27 cellular contexts compared by ENCODE assay signal in genomic region chr10:2392145-2392812, GRCh38.
A peak's percentile ranks its signal among the peaks of the same experiment; 100 is the strongest.
DNase-seq lines count a peak whose midpoint lies in the region; ATAC-seq, FAIRE-seq and TF ChIP-seq lines count a peak whose summit lies in the region.
"Had no signal": no experiment of that assay in that cellular context is flagged by ENCODE, and none has a peak within 500 bp of the region (broad histone marks: within the 10 kb centered on the region; RNA-seq: fewer than 3 reads in every experiment).

No MANE protein-coding gene starts in this region.

- no peaks in the 10 kb centered on the region for H3K4me1 Mint-ChIP-seq in Calu3 (ENCODE audit: low read depth, unreplicated experiment)
- H3K4me1 Mint-ChIP-seq: memory B cell, WTC11 had no signal

- H3K27ac Mint-ChIP-seq in Calu3 (ENCODE audit: unreplicated experiment): no peak overlapping the region
- H3K27ac Mint-ChIP-seq: activated CD4-positive, alpha-beta memory T cell treated with anti-CD3 and anti-CD28 coated beads for 36 hours; dendritic cell treated with granulocyte-macrophage colony-stimulating factor and Interleukin-4, amounts not matched to agents 40 ng/mL and 50 ng/mL, for 4 days; memory B cell; type B pancreatic cell; WTC11 had no signal

- BruUV-seq in Calu3 (replicated peaks; lab: Mats Ljungman, UMichigan): no TSS peak

- FAIRE-seq in urothelium cell line (lab: Jason Lieb, UNC): peak; percentile 100
- FAIRE-seq: A204.1, D721Med, GM19239, H1 had no signal

- H3K4me3 ChIP-seq in coronary artery: no peak overlapping the region
- H3K4me3 ChIP-seq: BLaER1 treated with 17β-estradiol and CSF1 and Interleukin-3, amounts not matched to agents 10 nM and 100 nM; cardiac muscle cell; MG63; spleen had no signal

- intact Hi-C loops in Calu3 (cut with micrococcal nuclease; ENCODE audit: unreplicated experiment): no loop called here

- no peak for ATAC-seq in GM21825 (IDR thresholded peaks at IDR 0.05; ENCODE audit: unreplicated experiment)
- ATAC-seq: Panc1, WTC11 had no signal

- H3K27ac ChIP-seq in coronary artery: no peak overlapping the region
- H3K27ac ChIP-seq: BLaER1 treated with 17β-estradiol and CSF1 and Interleukin-3, amounts not matched to agents 10 nM and 100 nM; cardiac muscle cell; spleen had no signal

- peaks cover 9% of the 10 kb centered on the region for H3K27me3 Mint-ChIP-seq in Calu3 (ENCODE audit: unreplicated experiment)
- H3K27me3 Mint-ChIP-seq: dendritic cell treated with granulocyte-macrophage colony-stimulating factor and Interleukin-4, amounts not matched to agents 40 ng/mL and 50 ng/mL, for 4 days; memory B cell had no signal

- CTCF ChIA-PET in Calu3 (lab: Charles Lee): no interaction called here

- DNase-seq in NCI-H2107 treated with DMSO at 0.1 percent for 48 hours (lab: John Stamatoyannopoulos, UW; ENCODE audit: unreplicated experiment) (peak; percentile 46), NCI-H2107 (lab: John Stamatoyannopoulos, UW) (no peak), NCI-H2029 (lab: John Stamatoyannopoulos, UW) (peak; percentile 74), coronary artery (ENCODE audit: low spot score) (peak; percentile 75), urothelium cell line (ENCODE audit: low spot score) (peak; percentile 13), Calu3 (no peak)
- DNase-seq in effector CD8-positive, alpha-beta T cell (lab: John Stamatoyannopoulos, UW): no peak
- DNase-seq: activated CD4-positive, alpha-beta memory T cell treated with anti-CD3 and anti-CD28 coated beads for 36 hours; activated gamma-delta T cell treated with Interleukin-2 at 50 U/mL for 16 hours; activated T-cell treated with anti-CD3 and anti-CD28 coated beads for 4 hours; islet precursor cell; MG63; NK-92 treated with Interleukin-12 subunit alpha and Interleukin-12 subunit beta, amount 100 ng/mL, for 24 hours; spleen; stimulated activated CD4-positive, alpha-beta T cell treated with anti-CD3 and anti-CD28 coated beads, Interleukin-4, amount 100 ng/mL, for 4 hours had no signal

- TF ChIP-seq CTCF in coronary artery (IDR thresholded peaks at IDR 0.05) (no peak), Calu3 (IDR thresholded peaks at IDR 0.05; ENCODE audit: unreplicated experiment) (no peak)

- peaks cover 5% of the 10 kb centered on the region for H3K9me3 Mint-ChIP-seq in Calu3 (ENCODE audit: low read depth, unreplicated experiment)
- H3K9me3 Mint-ChIP-seq: activated CD4-positive, alpha-beta memory T cell treated with anti-CD3 and anti-CD28 coated beads for 36 hours; dendritic cell treated with granulocyte-macrophage colony-stimulating factor and Interleukin-4, amounts not matched to agents 40 ng/mL and 50 ng/mL, for 4 days; memory B cell; type B pancreatic cell; WTC11 had no signal

- no peaks in the 10 kb centered on the region for H3K36me3 Mint-ChIP-seq in Calu3 (ENCODE audit: insufficient read depth, unreplicated experiment)
- H3K36me3 Mint-ChIP-seq: activated CD4-positive, alpha-beta memory T cell treated with anti-CD3 and anti-CD28 coated beads for 36 hours; memory B cell; type B pancreatic cell; WTC11 had no signal

- no peak overlapping the region for H3K4me3 Mint-ChIP-seq in Calu3 (ENCODE audit: low read depth, unreplicated experiment)
- H3K4me3 Mint-ChIP-seq: activated CD4-positive, alpha-beta memory T cell treated with anti-CD3 and anti-CD28 coated beads for 36 hours; dendritic cell treated with granulocyte-macrophage colony-stimulating factor and Interleukin-4, amounts not matched to agents 40 ng/mL and 50 ng/mL, for 4 days; memory B cell; type B pancreatic cell; WTC11 had no signal

Comparison
In these comparisons a context has a peak if more than half of its experiments do, and no peak if none do; other contexts are left out.
1. DNase-seq: peak in NCI-H2107 treated with DMSO at 0.1 percent for 48 hours (single experiment), NCI-H2029 (single experiment), coronary artery (single experiment) and urothelium cell line (single experiment); none in NCI-H2107 (single experiment), effector CD8-positive, alpha-beta T cell (single experiment) and Calu3 (single experiment).